8 cellular contexts compared by ENCODE assay signal in genomic region chr3:44685128-44685800, GRCh38. TPM values are rescaled to one million over a fixed set of nuclear protein-coding genes. Genes with fewer than 3 reads are reported as not detected.
DNase-seq lines count a peak whose midpoint lies in the region; ATAC-seq and TF ChIP-seq lines count a peak whose summit lies in the region.

No MANE protein-coding gene starts in this region.

- H3K4me3 Mint-ChIP-seq in glutamatergic neuron (ENCODE audit: unreplicated experiment), result peak overlapping the region; percentile 96

- DNase-seq in OCI-M2 (lab: John Stamatoyannopoulos, UW; ENCODE audit: unreplicated experiment) (peak; percentile 31), glutamatergic neuron (peak; percentile 82), omental fat pad (ENCODE audit: low spot score) (peak; percentile 31), testis (peak; percentile 92), mesenteric fat pad (ENCODE audit: low spot score) (no peak)
- DNase-seq in activated naive CD4-positive, alpha-beta T cell treated with anti-CD3 and anti-CD28 coated beads, Interleukin-2, amount 50 U/mL, for 72 hours (ENCODE audit: low spot score in 2 of 2), result peak; percentile 52 to 57

- H3K27ac Mint-ChIP-seq in activated naive CD4-positive, alpha-beta T cell treated with anti-CD3 and anti-CD28 coated beads, Interleukin-2, amount 50 U/mL, for 72 hours, result peak overlapping the region; percentile 38 to 54
- H3K27ac Mint-ChIP-seq in glutamatergic neuron (ENCODE audit: unreplicated experiment), result peak overlapping the region; percentile 62

- H3K4me3 ChIP-seq in testis, result peak overlapping the region; percentile 83 to 88

- no peaks in the 10 kb centered on the region for H3K27me3 ChIP-seq in testis

- peaks cover 5% of the 10 kb centered on the region for H3K4me1 ChIP-seq in testis

- no peaks in the 10 kb centered on the region for H3K9me3 ChIP-seq in testis

- TF ChIP-seq POLR2A in testis (IDR thresholded peaks at IDR 0.05), result no peak

- H3K36me3 ChIP-seq in testis (ENCODE audit: low read depth, missing control alignments), result no peaks in the 10 kb centered on the region

- H3K27ac ChIP-seq in testis, result peak overlapping the region in 1 of 2 donors; percentile 3

- no peak for TF ChIP-seq CTCF in glutamatergic neuron (IDR thresholded peaks at IDR 0.05; ENCODE audit: partially characterized antibody, unreplicated experiment)
- no peak for TF ChIP-seq CTCF in omental fat pad (IDR thresholded peaks at IDR 0.05)
- no peak for TF ChIP-seq CTCF in testis (IDR thresholded peaks at IDR 0.05)

- peaks cover 66 to 68% of the 10 kb centered on the region in 2 donors for H3K36me3 Mint-ChIP-seq in activated naive CD4-positive, alpha-beta T cell treated with anti-CD3 and anti-CD28 coated beads, Interleukin-2, amount 50 U/mL, for 72 hours
- peaks cover 36% of the 10 kb centered on the region for H3K36me3 Mint-ChIP-seq in glutamatergic neuron (ENCODE audit: unreplicated experiment)

- 1% methylated on average over 40 to 48 of the region's 48 CpGs for whole genome bisulfite sequencing in testis, 2 donors

- H3K27me3 Mint-ChIP-seq in glutamatergic neuron (ENCODE audit: unreplicated experiment), result peaks cover 9% of the 10 kb centered on the region

- ATAC-seq in GM18511 (IDR thresholded peaks at IDR 0.05; ENCODE audit: unreplicated experiment) (peak; percentile 82), HG03139 (IDR thresholded peaks at IDR 0.05; ENCODE audit: unreplicated experiment) (peak; percentile 92), omental fat pad (ENCODE audit: low FRiP score) (peak; percentile 71)
- ATAC-seq in activated naive CD4-positive, alpha-beta T cell treated with anti-CD3 and anti-CD28 coated beads, Interleukin-2, amount 50 U/mL, for 72 hours, result peak; percentile 76 to 83

- peaks cover 5% of the 10 kb centered on the region for H3K4me1 Mint-ChIP-seq in glutamatergic neuron (ENCODE audit: low read depth, unreplicated experiment)

- H3K9me3 Mint-ChIP-seq in activated naive CD4-positive, alpha-beta T cell treated with anti-CD3 and anti-CD28 coated beads, Interleukin-2, amount 50 U/mL, for 72 hours, result peaks cover 46 to 62% of the 10 kb centered on the region in 2 donors
- H3K9me3 Mint-ChIP-seq in glutamatergic neuron (ENCODE audit: unreplicated experiment), result peaks cover 4% of the 10 kb centered on the region

- intact Hi-C loops in testis (cut with DNase I; ENCODE audit: low total_unique reads), result no loop called here

RNA-seq across cellular contexts. Expression of gene ZNF502, which starts 27.2 kb away (rescaled TPM):
- 1 to 10 TPM; 1.1 to 1.5 TPM for total RNA-seq in activated naive CD4-positive, alpha-beta T cell treated with anti-CD3 and anti-CD28 coated beads, Interleukin-2, amount 50 U/mL, for 72 hours
- total RNA-seq in glutamatergic neuron (ENCODE audit: unreplicated experiment) (0.32 TPM), omental fat pad (1 to 10 TPM; 3.3 to 7.3 (median 6.0) TPM), testis (10 to 100 TPM; 10.8 to 13.3 TPM), mesenteric fat pad (4.3 TPM)
- 9.0 TPM for polyA plus RNA-seq in testis (ENCODE audit: insufficient read depth, low read depth, low replicate concordance)

RNA-seq across cellular contexts. Expression of gene ZNF35, which starts 36.7 kb away (rescaled TPM):
- total RNA-seq in activated naive CD4-positive, alpha-beta T cell treated with anti-CD3 and anti-CD28 coated beads, Interleukin-2, amount 50 U/mL, for 72 hours, result 1 to 10 TPM; 1.0 to 3.5 TPM
- total RNA-seq in glutamatergic neuron (ENCODE audit: unreplicated experiment), result 29.8 TPM
- total RNA-seq in omental fat pad, result 10 to 100 TPM in 2 of 4 donors, 1 to 10 TPM in 2; 8.3 to 28.1 (median 12.8) TPM
- total RNA-seq in testis, result 10 to 100 TPM; 19.8 to 26.6 TPM
- 20.3 TPM for polyA plus RNA-seq in testis (ENCODE audit: insufficient read depth, low read depth, low replicate concordance)
- 11.7 TPM for total RNA-seq in mesenteric fat pad

RNA-seq across cellular contexts. Expression of gene ZNF501, which starts 44.2 kb away (rescaled TPM):
- total RNA-seq in activated naive CD4-positive, alpha-beta T cell treated with anti-CD3 and anti-CD28 coated beads, Interleukin-2, amount 50 U/mL, for 72 hours, result 1 to 10 TPM in 1 of 2 donors, under 1 TPM in 1; 0.64 to 1.4 TPM
- total RNA-seq in glutamatergic neuron (ENCODE audit: unreplicated experiment), result 6.2 TPM
- total RNA-seq in omental fat pad, result 1 to 10 TPM; 1.9 to 5.4 (median 2.7) TPM
- total RNA-seq in testis, result 10 to 100 TPM; 10.2 to 12.3 TPM
- polyA plus RNA-seq in testis (ENCODE audit: insufficient read depth, low read depth, low replicate concordance), result 9.2 TPM
- 3.1 TPM for total RNA-seq in mesenteric fat pad
